Comparison of ENCODE assay signal across 10 cellular contexts in genomic region chr3:25018909-25019308, GRCh38.
"Had no signal": no experiment of that assay in that cellular context is flagged by ENCODE, and none has a peak within 500 bp of the region (broad histone marks: within the 10 kb centered on the region; RNA-seq: fewer than 3 reads in every experiment).

No MANE protein-coding gene starts in this region.

- ATAC-seq: HCT116, K562 had no signal

- H3K27ac Mint-ChIP-seq: HFFc6 had no signal

- H3K4me3 ChIP-seq: GM23248, HAP-1, K562 had no signal

- FAIRE-seq: HTR-8/SVneo, K562 had no signal

- DNase-seq: GM23248, GOT3, H7, HFFc6, IMR-90, KG1 had no signal

- H3K4me3 Mint-ChIP-seq: HFFc6 had no signal
